16 cellular contexts compared by ENCODE assay signal in the genomic region with DNA sequence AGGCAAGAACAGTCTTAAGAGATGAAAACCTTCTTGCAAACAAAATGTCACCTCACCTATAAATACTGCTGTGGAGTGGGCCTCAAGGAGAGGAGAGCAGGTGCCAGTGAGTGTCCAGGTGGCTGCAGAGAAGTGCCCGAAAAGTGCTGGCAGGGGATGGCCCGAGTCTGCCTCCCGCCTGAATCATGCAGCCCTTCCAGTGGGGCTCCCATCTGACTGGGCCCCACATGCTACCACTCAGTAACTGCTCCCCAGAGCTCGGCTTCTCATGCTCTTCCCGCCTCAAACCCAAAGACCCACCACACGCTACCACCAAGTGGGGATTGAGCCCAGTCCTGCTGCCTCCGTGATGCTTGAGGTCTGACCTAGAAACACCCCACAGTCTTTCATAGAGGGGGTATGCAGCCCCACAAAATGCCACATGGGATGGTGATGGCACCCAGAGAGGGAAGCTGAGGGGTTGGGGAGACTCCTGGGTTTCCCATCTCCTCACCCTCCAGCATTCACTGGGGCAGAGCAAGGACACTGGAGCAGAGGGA. TPM values are rescaled to one million over a fixed set of nuclear protein-coding genes. Genes with fewer than 3 reads are reported as not detected.
A peak's percentile ranks its signal among the peaks of the same experiment; 100 is the strongest.
DNase-seq lines count a peak whose midpoint lies in the region; ATAC-seq and TF ChIP-seq lines count a peak whose summit lies in the region.
"Had no signal": no experiment of that assay in that cellular context is flagged by ENCODE, and none has a peak within 500 bp of the region (broad histone marks: within the 10 kb centered on the region; RNA-seq: fewer than 3 reads in every experiment).

No MANE protein-coding gene starts in this region.

- H3K27ac ChIP-seq in IMR-90 (ENCODE audit: insufficient read depth, low read length), result no peak overlapping the region; the same call in 1 of the 2 replicates
- H3K27ac ChIP-seq in psoas muscle, result peak overlapping the region; percentile 72
- no peak overlapping the region for H3K27ac ChIP-seq in brain microvascular endothelial cell
- no peak overlapping the region for H3K27ac ChIP-seq in upper lobe of right lung
- H3K27ac ChIP-seq: foreskin keratinocyte, KMS-11, SJCRH30, tibial nerve had no signal

- dilution Hi-C loops in IMR-90 (cut with HindIII; ENCODE audit: low sequenced_read_pairs, unreplicated experiment), result no loop called here

- no peaks in the 10 kb centered on the region for H3K27me3 ChIP-seq in IMR-90 (ENCODE audit: control insufficient read depth, insufficient read depth, low read length)
- H3K27me3 ChIP-seq in psoas muscle (ENCODE audit: insufficient read depth in 3 of 3, low read length in 2 of 3), result no peaks in the 10 kb centered on the region
- no peaks in the 10 kb centered on the region for H3K27me3 ChIP-seq in brain microvascular endothelial cell (replicated peaks)
- H3K27me3 ChIP-seq in upper lobe of right lung, result no peaks in the 10 kb centered on the region
- H3K27me3 ChIP-seq: foreskin keratinocyte, SJCRH30, tibial nerve had no signal

- H3K36me3 ChIP-seq in IMR-90 (ENCODE audit: control insufficient read depth, insufficient read depth, low read length), result peaks cover 63% of the 10 kb centered on the region
- no peaks in the 10 kb centered on the region for H3K36me3 ChIP-seq in psoas muscle (ENCODE audit: insufficient read depth in 1 of 2, low read depth in 1 of 2)
- peaks cover 2% of the 10 kb centered on the region for H3K36me3 ChIP-seq in brain microvascular endothelial cell (replicated peaks)
- no peaks in the 10 kb centered on the region for H3K36me3 ChIP-seq in upper lobe of right lung
- H3K36me3 ChIP-seq: SJCRH30 had no signal

- H3K4me1 ChIP-seq in IMR-90 (ENCODE audit: control insufficient read depth, insufficient read depth, low read length) (peaks cover 80% of the 10 kb centered on the region), psoas muscle (peaks cover 81% of the 10 kb centered on the region), upper lobe of right lung (peaks cover 53% of the 10 kb centered on the region)

- BruUV-seq in IMR-90 (replicated peaks; lab: Mats Ljungman, UMichigan), result no TSS peak

- H3K4me3 ChIP-seq in IMR-90 (ENCODE audit: insufficient read depth, low read depth, low read length), result no peak overlapping the region
- H3K4me3 ChIP-seq in psoas muscle, result no peak overlapping the region
- H3K4me3 ChIP-seq in brain microvascular endothelial cell (ENCODE audit: low read depth, low read length), result no peak overlapping the region
- no peak overlapping the region for H3K4me3 ChIP-seq in upper lobe of right lung
- H3K4me3 ChIP-seq: SJCRH30, tibial nerve had no signal

- TF ChIP-seq CTCF in IMR-90 (conservative IDR thresholded peaks at IDR 0.05; ENCODE audit: low read depth, low read length) (no peak), psoas muscle (IDR thresholded peaks at IDR 0.05) (no peak), brain microvascular endothelial cell (IDR thresholded peaks at IDR 0.05; ENCODE audit: low read depth, low read length, missing control alignments) (no peak), upper lobe of right lung (IDR thresholded peaks at IDR 0.05) (no peak)

- peaks cover 62% of the 10 kb centered on the region for H3K9me1 ChIP-seq in IMR-90 (ENCODE audit: insufficient read depth, low read length)

- no peak for TF ChIP-seq POLR2A in IMR-90 (IDR thresholded peaks at IDR 0.05; ENCODE audit: low read depth, low read length)

- H2BK20ac ChIP-seq in IMR-90 (ENCODE audit: low read depth, low read length), result no peak overlapping the region

- H3K4ac ChIP-seq in IMR-90 (ENCODE audit: low read depth, low read length), result peak overlapping the region; percentile 28

- peak overlapping the region; percentile 10; the same call in 1 of the 2 replicates for H3K4me2 ChIP-seq in IMR-90 (ENCODE audit: low read depth, low read length)
- H3K4me2 ChIP-seq: KMS-11 had no signal

- peaks cover 98% of the 10 kb centered on the region for H4K20me1 ChIP-seq in IMR-90 (ENCODE audit: insufficient read depth, low read length)

- WGBS in IMR-90 (ENCODE audit: extremely low coverage in 2 of 2, insufficient read length in 1 of 2), 2 experiments, result no CpG with 5 or more reads among the region's 7 CpGs
- WGBS in psoas muscle, 3 donors, result 92 to 100% (median 97%) methylated on average over 7 of the region's 7 CpGs

- no peak overlapping the region for H3K56ac ChIP-seq in IMR-90 (ENCODE audit: extremely low read depth, insufficient read depth, low read length)

- POLR2A ChIA-PET in IMR-90 (lab: Charles Lee; ENCODE audit: unreplicated experiment), result no interaction called here

- no peak overlapping the region for H3K14ac ChIP-seq in IMR-90 (replicated peaks; ENCODE audit: low read depth, low read length)

- no peak overlapping the region for H4K5ac ChIP-seq in IMR-90 (ENCODE audit: low read depth, low read length)

- H2AK5ac ChIP-seq in IMR-90 (ENCODE audit: low read depth, low read length), result 0 out of 2 replicates have a peak overlapping the region, but pooled peaks have one; percentile 30

- in situ Hi-C loops in IMR-90 (cut with MboI; ENCODE audit: low sequenced_read_pairs) (loop anchor here (25.0 kb wide), 1 partner anchor 424 kb away; the partner anchor contains the start of gene AMMECR1L), brain microvascular endothelial cell (cut with HindIII; ENCODE audit: low pct_ligation_motif_present, low sequenced_read_pairs) (loop anchor here (25.0 kb wide), 1 partner anchor 426 kb away; no protein-coding TSS in a partner anchor)

- no peak overlapping the region for H2BK120ac ChIP-seq in IMR-90 (ENCODE audit: low read depth, low read length)

- H4K8ac ChIP-seq in IMR-90 (ENCODE audit: low read depth in 2 of 2, low read length in 2 of 2), result no peak overlapping the region

- CTCF ChIA-PET in IMR-90 (lab: Yijun Ruan, JAX), result interaction anchor here (0.5 kb wide), 1 partner anchor 28 kb away, joined by 3 read pairs; no protein-coding TSS in a partner anchor

- no peaks in the 10 kb centered on the region for H3K9me3 ChIP-seq in IMR-90 (ENCODE audit: control insufficient read depth, insufficient read depth, low read length)
- no peaks in the 10 kb centered on the region for H3K9me3 ChIP-seq in psoas muscle
- no peaks in the 10 kb centered on the region for H3K9me3 ChIP-seq in upper lobe of right lung
- H3K9me3 ChIP-seq: SJCRH30, tibial nerve had no signal

- no peak overlapping the region for H2BK15ac ChIP-seq in IMR-90 (ENCODE audit: low read depth, low read length)

- intact Hi-C loops in IMR-90 (cut with micrococcal nuclease), result loop anchor here (10.0 kb wide), 1 partner anchor 246 kb away; no protein-coding TSS in a partner anchor
- intact Hi-C loops in head of caudate nucleus (cut with DNase I), result loop anchor here (5.0 to 10.0 kb wide), 3 partner anchors 76 to 1564 kb away; no protein-coding TSS in a partner anchor
- intact Hi-C loops in psoas muscle (cut with DNase I), result no loop called here
- intact Hi-C loops in upper lobe of right lung (cut with DNase I), result no loop called here

- no peak overlapping the region for H3K18ac ChIP-seq in IMR-90 (ENCODE audit: low read depth, low read length)

- no peak overlapping the region for H2AK9ac ChIP-seq in IMR-90 (replicated peaks; ENCODE audit: low read depth, low read length, poor library complexity)

- no peak overlapping the region for H3K9ac ChIP-seq in IMR-90 (ENCODE audit: low read depth, low read length)
- H3K9ac ChIP-seq: KMS-11 had no signal

- ATAC-seq in IMR-90 (ENCODE audit: low read depth) (no peak), psoas muscle (no peak), GM21447 (IDR thresholded peaks at IDR 0.05; ENCODE audit: unreplicated experiment) (no peak), upper lobe of right lung (no peak)
- ATAC-seq: activated CD8-positive, alpha-beta T cell treated with anti-CD3 and anti-CD28 coated beads for 36 hours; foreskin keratinocyte had no signal

- no peak overlapping the region for H2BK5ac ChIP-seq in IMR-90 (ENCODE audit: low read depth, low read length, poor library complexity, severe bottlenecking)

- H3K79me1 ChIP-seq in IMR-90 (ENCODE audit: low read depth in 1 of 2, low read length in 2 of 2), result peaks cover 26 to 95% of the 10 kb centered on the region in 2 experiments

- peak; percentile 1 for DNase-seq in activated gamma-delta T cell treated with Interleukin-2 at 50 U/mL for 16 hours
- DNase-seq in activated gamma-delta T cell (lab: John Stamatoyannopoulos, UW), result no peak
- no peak for DNase-seq in IMR-90
- peak in 22 of 42 donors; percentile 2 to 38 (median 9) for DNase-seq in head of caudate nucleus
- DNase-seq in psoas muscle, result peak; percentile 12 to 14
- no peak for DNase-seq in brain microvascular endothelial cell
- DNase-seq in upper lobe of right lung, result no peak
- DNase-seq: activated CD8-positive, alpha-beta T cell treated with anti-CD3 and anti-CD28 coated beads for 36 hours; foreskin keratinocyte; hypothalamus; NCI-H2029 treated with DMSO at 0.1 percent for 48 hours; NCI-H524 treated with DMSO at 0.1 percent for 48 hours had no signal

- peak overlapping the region; percentile 6; the same call in 1 of the 2 replicates for H4K91ac ChIP-seq in IMR-90 (ENCODE audit: insufficient read depth, low read depth, low read length)

- H2AFZ ChIP-seq in IMR-90 (replicated peaks; ENCODE audit: low read length, poor library complexity), result peak overlapping the region; percentile 27

- H3K23ac ChIP-seq in IMR-90 (ENCODE audit: low read depth, low read length), result 0 out of 2 replicates have a peak overlapping the region, but pooled peaks have one; percentile 19

- no peak for TF ChIP-seq RAD21 in IMR-90 (IDR thresholded peaks at IDR 0.05; ENCODE audit: low read length)

TF ChIP-seq in IMR-90, 13 proteins besides CTCF, POLR2A, EP300 and RAD21:
- TF ChIP-seq SMC3 (IDR thresholded peaks at IDR 0.05; ENCODE audit: low read depth, low read length), result no peak
- TF ChIP-seq RFX5 (IDR thresholded peaks at IDR 0.05; ENCODE audit: low read depth, low read length), result no peak
- no peak for TF ChIP-seq MAZ (IDR thresholded peaks at IDR 0.05; ENCODE audit: borderline replicate concordance, low read depth, low read length)
- no peak for TF ChIP-seq NFE2L2 (IDR thresholded peaks at IDR 0.05; ENCODE audit: low read depth, low read length)
- TF ChIP-seq FOS (IDR thresholded peaks at IDR 0.05; ENCODE audit: low read depth, low read length), result no peak

RNA-seq across cellular contexts. Expression of gene HS6ST1, which starts 7.4 kb away (rescaled TPM):
- total RNA-seq in IMR-90 (2012; rRNA removed) (29.7 and 29.9 TPM in 2 replicates), psoas muscle (10 to 100 TPM; 29.3 to 68.7 (median 44.6) TPM), upper lobe of right lung (33.2 TPM)
- polyA plus RNA-seq in IMR-90 (2012; rRNA removed) (36.9 and 39.7 TPM in 2 replicates), psoas muscle (10 to 100 TPM; 13.6 to 90.9 (median 20.0) TPM)
- 22.1 and 48.3 TPM in 2 replicates for polyA plus RNA-seq in IMR-90 (2012; cell fraction: cytosol; rRNA removed)
- polyA plus RNA-seq in IMR-90 (2012; cell fraction: nucleus; rRNA removed; ENCODE audit: low replicate concordance), result 21.0 and 34.4 TPM in 2 replicates

Comparison
In these comparisons a context has a peak if more than half of its experiments do, and no peak if none do; other contexts are left out.
1. DNase-seq: peak in activated gamma-delta T cell treated with Interleukin-2 at 50 U/mL for 16 hours (single experiment), head of caudate nucleus (22 of 42) and psoas muscle (2 of 2); none in activated gamma-delta T cell (single experiment), IMR-90 (single experiment), brain microvascular endothelial cell (single experiment) and upper lobe of right lung (single experiment).
2. intact Hi-C loops: an anchor here in IMR-90 (10.0 kb wide) and head of caudate nucleus (5.0 to 10.0 kb wide); none called in psoas muscle and upper lobe of right lung.